8 cellular contexts compared by ENCODE assay signal in genomic region chr4:75289843-75290616, GRCh38.
DNase-seq lines count a peak whose midpoint lies in the region; ATAC-seq, FAIRE-seq and TF ChIP-seq lines count a peak whose summit lies in the region.

No MANE protein-coding gene starts in this region.

- H3F3A ChIP-seq in SK-N-SH (replicated peaks; ENCODE audit: insufficient read depth) = no peaks in the 10 kb centered on the region

- POLR2A ChIA-PET in SK-N-SH (lab: Yijun Ruan, JAX) = no interaction called here

- intact Hi-C loops in kidney (cut with DNase I) = no loop called here

- no peaks in the 10 kb centered on the region for H3K9me3 ChIP-seq in SK-N-SH
- no peaks in the 10 kb centered on the region for H3K9me3 ChIP-seq in kidney (ENCODE audit: control insufficient read depth in 1 of 2, low read length in 2 of 2)
- H3K9me3 ChIP-seq in gastroesophageal sphincter = no peaks in the 10 kb centered on the region

- H3K4me1 ChIP-seq in SK-N-SH (ENCODE audit: control insufficient read depth in 1 of 2, insufficient read depth in 2 of 2, low read depth in 1 of 2, low read length in 1 of 2) (no peaks in the 10 kb centered on the region), kidney (ENCODE audit: control insufficient read depth in 1 of 2, insufficient read depth in 1 of 2, low read depth in 1 of 2, low read length in 2 of 2) (no peaks in the 10 kb centered on the region), gastroesophageal sphincter (no peaks in the 10 kb centered on the region)

- WGBS in SK-N-SH (ENCODE audit: low lambda C conversion rate) = 0% methylated on average over 7 of the region's 7 CpGs
- WGBS in gastroesophageal sphincter (ENCODE audit: low coverage in 1 of 2), 2 donors = 43 to 46% methylated on average over 5 to 6 of the region's 7 CpGs

- H4K20me1 ChIP-seq in SK-N-SH (ENCODE audit: insufficient read depth) = no peaks in the 10 kb centered on the region

- H2AFZ ChIP-seq in SK-N-SH (ENCODE audit: low read depth) = no peak overlapping the region

- H3K27me3 Mint-ChIP-seq in activated naive CD8-positive, alpha-beta T cell treated with anti-CD3 and anti-CD28 coated beads for 36 hours = no peaks in the 10 kb centered on the region

- H3K9ac ChIP-seq in SK-N-SH (no peak overlapping the region), kidney (ENCODE audit: low read length in 2 of 2) (no peak overlapping the region)

- no peak for ATAC-seq in HG03457 (IDR thresholded peaks at IDR 0.05; ENCODE audit: unreplicated experiment)
- no peak for ATAC-seq in gastroesophageal sphincter

- H3K4me3 ChIP-seq in SK-N-SH (ENCODE audit: low read depth in 2 of 2, low read length in 1 of 2) = no peak overlapping the region
- no peak overlapping the region for H3K4me3 ChIP-seq in kidney (ENCODE audit: low read length in 2 of 2)
- H3K4me3 ChIP-seq in gastroesophageal sphincter = no peak overlapping the region

- peak; percentile 39; the same call in 1 of the 2 replicates for TF ChIP-seq RAD21 in SK-N-SH (IDR thresholded peaks at IDR 0.05; ENCODE audit: low read length)

- no peaks in the 10 kb centered on the region for H3K36me3 Mint-ChIP-seq in activated naive CD8-positive, alpha-beta T cell treated with anti-CD3 and anti-CD28 coated beads for 36 hours

- H3K27me3 ChIP-seq in SK-N-SH (ENCODE audit: insufficient read depth) (no peaks in the 10 kb centered on the region; the same call in 1 of the 2 replicates), gastroesophageal sphincter (no peaks in the 10 kb centered on the region)

- no peaks in the 10 kb centered on the region for H3K79me2 ChIP-seq in SK-N-SH (ENCODE audit: insufficient read depth)

- H3K36me3 ChIP-seq in SK-N-SH (replicated peaks in 1 of 2; ENCODE audit: control insufficient read depth in 1 of 2, insufficient read depth in 2 of 2, low read length in 1 of 2) (no peaks in the 10 kb centered on the region), kidney (ENCODE audit: control insufficient read depth in 1 of 2, insufficient read depth in 2 of 2, low read length in 2 of 2) (no peaks in the 10 kb centered on the region), gastroesophageal sphincter (no peaks in the 10 kb centered on the region)

- no peak for TF ChIP-seq POLR2A in gastroesophageal sphincter (IDR thresholded peaks at IDR 0.05)

- H3K9me2 ChIP-seq in SK-N-SH = no peaks in the 10 kb centered on the region

- H3K9me3 Mint-ChIP-seq in activated naive CD8-positive, alpha-beta T cell treated with anti-CD3 and anti-CD28 coated beads for 36 hours = no peaks in the 10 kb centered on the region

- no peak overlapping the region for H3K4me3 Mint-ChIP-seq in activated naive CD8-positive, alpha-beta T cell treated with anti-CD3 and anti-CD28 coated beads for 36 hours

- CTCF ChIA-PET in SK-N-SH (lab: Yijun Ruan, JAX) = no interaction called here

- peak; percentile 40 for TF ChIP-seq CTCF in SK-N-SH (IDR thresholded peaks at IDR 0.05)
- peak; percentile 1 for TF ChIP-seq CTCF in kidney (IDR thresholded peaks at IDR 0.05; ENCODE audit: borderline replicate concordance, extremely low read depth, insufficient read depth)
- peak in 1 of 4 experiments; percentile 24 for TF ChIP-seq CTCF in gastroesophageal sphincter (IDR thresholded peaks at IDR 0.05)

- H3K27ac Mint-ChIP-seq in activated naive CD8-positive, alpha-beta T cell treated with anti-CD3 and anti-CD28 coated beads for 36 hours = no peak overlapping the region

- no peak for DNase-seq in GM18507 (ENCODE audit: extremely low spot score, insufficient read length, low read depth)
- peak; percentile 12 for DNase-seq in HuH-7 (ENCODE audit: low spot score)
- no peak for DNase-seq in SK-N-SH
- DNase-seq in kidney = no peak
- DNase-seq in stimulated activated naive CD4-positive, alpha-beta T cell treated with Interleukin-2 at 50 U/mL for 16 hours (lab: John Stamatoyannopoulos, UW) = no peak
- DNase-seq in activated naive CD8-positive, alpha-beta T cell treated with anti-CD3 and anti-CD28 coated beads for 36 hours = no peak

- FAIRE-seq in GM18507 (lab: Jason Lieb, UNC) (peak; percentile 63), kidney (lab: Jason Lieb, UNC) (no peak)

- H3K4me1 Mint-ChIP-seq in activated naive CD8-positive, alpha-beta T cell treated with anti-CD3 and anti-CD28 coated beads for 36 hours = no peaks in the 10 kb centered on the region

- TF ChIP-seq EP300 in SK-N-SH (IDR thresholded peaks at IDR 0.05; ENCODE audit: borderline replicate concordance in 1 of 2, low read depth in 1 of 2, low read length in 1 of 2) (no peak), gastroesophageal sphincter (IDR thresholded peaks at IDR 0.05) (no peak)

- no peak overlapping the region for H3K4me2 ChIP-seq in SK-N-SH

- H3K27ac ChIP-seq in SK-N-SH (ENCODE audit: low read depth in 2 of 2, low read length in 1 of 2) = no peak overlapping the region
- H3K27ac ChIP-seq in kidney (ENCODE audit: low read depth in 2 of 2, low read length in 2 of 2) = no peak overlapping the region
- no peak overlapping the region for H3K27ac ChIP-seq in gastroesophageal sphincter

TF ChIP-seq in SK-N-SH, 30 proteins besides CTCF, POLR2A, EP300 and RAD21:
- TF ChIP-seq JUND (IDR thresholded peaks at IDR 0.05) (no peak), TCF12 (IDR thresholded peaks at IDR 0.05) (no peak), GABPA (IDR thresholded peaks at IDR 0.05; ENCODE audit: low read depth) (no peak), POLR2AphosphoS5 (IDR thresholded peaks at IDR 0.05; ENCODE audit: low read depth, low read length) (no peak), MEF2A (IDR thresholded peaks at IDR 0.05; ENCODE audit: borderline replicate concordance, low read depth) (no peak), ZBTB33 (IDR thresholded peaks at IDR 0.05; ENCODE audit: borderline replicate concordance, low read depth) (no peak), NFIC (IDR thresholded peaks at IDR 0.05; ENCODE audit: borderline replicate concordance) (no peak), USF2 (IDR thresholded peaks at IDR 0.05; ENCODE audit: borderline replicate concordance, low read depth, low read length) (no peak), FOSL2 (IDR thresholded peaks at IDR 0.05; ENCODE audit: borderline replicate concordance, low read depth) (no peak), EZH2phosphoT487 (IDR thresholded peaks at IDR 0.05; ENCODE audit: borderline replicate concordance, low read depth) (no peak), TEAD4 (IDR thresholded peaks at IDR 0.05; ENCODE audit: borderline replicate concordance, insufficient read depth) (no peak)
- TF ChIP-seq, protein P1, sequence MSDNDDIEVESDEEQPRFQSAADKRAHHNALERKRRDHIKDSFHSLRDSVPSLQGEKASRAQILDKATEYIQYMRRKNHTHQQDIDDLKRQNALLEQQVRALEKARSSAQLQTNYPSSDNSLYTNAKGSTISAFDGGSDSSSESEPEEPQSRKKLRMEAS (IDR thresholded peaks at IDR 0.05; ENCODE audit: low read depth) = no peak
TF ChIP-seq in SK-N-SH: peak in this region for 0.
